ENCODE assay signal across 8 cellular contexts in the genomic region with DNA sequence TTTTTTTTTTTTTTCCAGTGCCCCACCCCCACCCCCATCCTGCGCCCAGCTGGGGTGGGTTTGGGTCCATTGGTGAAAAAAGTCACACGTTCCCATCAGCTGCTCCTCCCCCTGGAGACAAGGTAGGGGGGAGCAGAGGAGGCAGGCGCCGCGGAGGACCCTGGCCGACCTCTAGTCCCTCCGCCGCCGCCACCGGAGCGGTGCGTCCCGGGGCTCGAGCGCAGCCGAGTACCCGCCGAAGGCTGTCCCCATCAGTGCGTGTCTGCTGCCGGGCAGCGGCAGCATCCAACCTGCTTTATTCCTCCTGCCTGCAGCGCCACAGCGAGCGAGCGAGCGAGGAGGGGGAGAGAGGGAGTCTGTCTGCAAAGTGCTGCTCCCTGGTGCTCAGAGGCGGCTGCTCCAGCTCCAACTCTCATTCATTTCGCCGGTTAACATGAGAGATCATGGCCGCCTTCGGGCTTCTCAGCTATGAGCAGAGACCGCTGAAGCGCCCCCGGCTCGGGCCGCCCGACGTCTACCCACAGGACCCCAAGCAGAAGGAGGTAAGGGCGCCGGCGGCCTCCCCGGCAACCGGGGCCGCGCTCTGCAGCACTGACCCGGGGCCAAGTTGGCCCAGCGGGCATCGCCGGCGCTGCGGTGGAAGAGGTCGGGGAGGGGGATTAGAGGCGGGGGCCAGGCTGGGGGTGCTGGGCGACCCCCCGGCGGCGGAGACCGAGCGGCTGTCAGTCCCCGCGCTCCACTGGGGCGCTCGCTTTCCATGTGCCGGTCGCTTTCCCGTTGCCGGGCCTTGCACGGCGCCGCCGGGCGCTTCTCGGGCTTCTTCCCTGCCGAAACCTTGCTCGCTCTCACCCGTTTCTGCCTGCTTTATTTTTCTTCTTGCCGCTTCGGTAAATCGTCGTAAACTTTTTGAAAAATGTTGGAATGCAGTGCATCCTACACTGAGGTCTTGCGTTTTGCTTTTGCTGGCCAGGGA. TPM values are rescaled to one million over a fixed set of nuclear protein-coding genes. Genes with fewer than 3 reads are reported as not detected.
DNase-seq lines count a peak whose midpoint lies in the region; ATAC-seq and TF ChIP-seq lines count a peak whose summit lies in the region.

No MANE protein-coding gene starts in this region.

- H3K27me3 ChIP-seq in ectodermal cell (ENCODE audit: control insufficient read depth, insufficient read depth, low read length, poor library complexity, severe bottlenecking) = peaks cover 17% of the 10 kb centered on the region
- H3K27me3 ChIP-seq in lower lobe of right lung (ENCODE audit: low read depth) = peaks cover 41% of the 10 kb centered on the region

- intact Hi-C loops in lower lobe of right lung (cut with DNase I) = no loop called here

- no peaks in the 10 kb centered on the region for H3K36me3 Mint-ChIP-seq in activated CD4-positive, alpha-beta memory T cell treated with anti-CD3 and anti-CD28 coated beads, Interleukin-2, amount 10 ng/mL, durations not matched to agents 7 days and 5 days (ENCODE audit: low read depth)

- peak overlapping the region; percentile 76 for H3K27ac ChIP-seq in ectodermal cell (ENCODE audit: insufficient read depth, low read depth, low read length, poor library complexity, severe bottlenecking)
- no peak overlapping the region for H3K27ac ChIP-seq in lower lobe of right lung

- H3K9me3 ChIP-seq in ectodermal cell (ENCODE audit: control insufficient read depth, low read length) (no peaks in the 10 kb centered on the region), lower lobe of right lung (no peaks in the 10 kb centered on the region)

- H3K27ac Mint-ChIP-seq in activated CD4-positive, alpha-beta memory T cell treated with anti-CD3 and anti-CD28 coated beads, Interleukin-2, amount 10 ng/mL, durations not matched to agents 7 days and 5 days = no peak overlapping the region

- POLR2A ChIA-PET in activated CD4-positive, alpha-beta memory T cell treated with anti-CD3 and anti-CD28 coated beads, Interleukin-2, amount 10 ng/mL, durations not matched to agents 7 days and 5 days (lab: Charles Lee) = interaction anchor here (2.6 kb wide), 1 partner anchor 324 kb away, joined by 10 read pairs; a partner anchor contains a TSS

- ATAC-seq in GM18909 (IDR thresholded peaks at IDR 0.05; ENCODE audit: poor library complexity, unreplicated experiment) (peak; percentile 75), HG03280 (IDR thresholded peaks at IDR 0.05; ENCODE audit: unreplicated experiment) (peak; percentile 60), lower lobe of right lung (peak; percentile 78 to 82)

- WGBS in ectodermal cell, 2 experiments = 0% methylated on average over 81 of the region's 81 CpGs

- no peaks in the 10 kb centered on the region for H3K9me3 Mint-ChIP-seq in activated CD4-positive, alpha-beta memory T cell treated with anti-CD3 and anti-CD28 coated beads, Interleukin-2, amount 10 ng/mL, durations not matched to agents 7 days and 5 days

- peaks cover 48% of the 10 kb centered on the region for H3K27me3 Mint-ChIP-seq in activated CD4-positive, alpha-beta memory T cell treated with anti-CD3 and anti-CD28 coated beads, Interleukin-2, amount 10 ng/mL, durations not matched to agents 7 days and 5 days

- DNase-seq in AG08395 (ENCODE audit: low spot score) (peak; percentile 82), NCI-H345 treated with DMSO at 0.1 percent for 48 hours (lab: John Stamatoyannopoulos, UW; ENCODE audit: unreplicated experiment) (peak; percentile 50), lower lobe of right lung (peak; percentile 74)
- DNase-seq in activated CD4-positive, alpha-beta memory T cell treated with anti-CD3 and anti-CD28 coated beads, Interleukin-2, amount 10 ng/mL, durations not matched to agents 7 days and 5 days = peak; percentile 77
- peak; percentile 60 to 68 for DNase-seq in stimulated activated CD4-positive, alpha-beta T cell treated with anti-CD3 and anti-CD28 coated beads, Interleukin-4, amount 100 ng/mL, for 48 hours (ENCODE audit: low read depth in 2 of 2)

- H3K4me1 Mint-ChIP-seq in activated CD4-positive, alpha-beta memory T cell treated with anti-CD3 and anti-CD28 coated beads, Interleukin-2, amount 10 ng/mL, durations not matched to agents 7 days and 5 days = peaks cover 10% of the 10 kb centered on the region

- CTCF ChIA-PET in activated CD4-positive, alpha-beta memory T cell treated with anti-CD3 and anti-CD28 coated beads, Interleukin-2, amount 10 ng/mL, durations not matched to agents 7 days and 5 days (lab: Charles Lee) = interaction anchor here (0.7 to 4.3 kb wide), 15 partner anchors 9 to 558 kb away, joined by 3 to 29 read pairs (median 5); a partner anchor contains a TSS

- H3K36me3 ChIP-seq in ectodermal cell (ENCODE audit: control insufficient read depth, insufficient read depth, low read length) (no peaks in the 10 kb centered on the region), lower lobe of right lung (no peaks in the 10 kb centered on the region)

- H3K4me3 Mint-ChIP-seq in activated CD4-positive, alpha-beta memory T cell treated with anti-CD3 and anti-CD28 coated beads, Interleukin-2, amount 10 ng/mL, durations not matched to agents 7 days and 5 days = peak overlapping the region; percentile 77

- H3K4me3 ChIP-seq in ectodermal cell (ENCODE audit: insufficient read depth, low read depth, low read length) (peak overlapping the region; percentile 88), lower lobe of right lung (peak overlapping the region; percentile 61)

- TF ChIP-seq CTCF in lower lobe of right lung (IDR thresholded peaks at IDR 0.05) = peak; percentile 35

- peaks cover 11% of the 10 kb centered on the region for H3K4me1 ChIP-seq in ectodermal cell (ENCODE audit: control insufficient read depth, insufficient read depth, low read length)
- peaks cover 21% of the 10 kb centered on the region for H3K4me1 ChIP-seq in lower lobe of right lung

RNA-seq across cellular contexts. Expression of a gene that starts 1.3 kb away (rescaled TPM):
- total RNA-seq in activated CD4-positive, alpha-beta memory T cell treated with anti-CD3 and anti-CD28 coated beads, Interleukin-2, amount 10 ng/mL, durations not matched to agents 7 days and 5 days = 1 to 10 TPM; 1.6 TPM
- polyA plus RNA-seq in ectodermal cell (2013, experiment 1 of 4) = 10.7 TPM
- 8.4 TPM for polyA plus RNA-seq in ectodermal cell (2013, experiment 2 of 4)
- 8.2 TPM for polyA plus RNA-seq in ectodermal cell (2013, experiment 3 of 4)
- 10.6 TPM for polyA plus RNA-seq in ectodermal cell (2013, experiment 4 of 4)
- total RNA-seq in lower lobe of right lung = 0.44 TPM
